ENCODE assay signal across 18 cellular contexts in the genomic region with DNA sequence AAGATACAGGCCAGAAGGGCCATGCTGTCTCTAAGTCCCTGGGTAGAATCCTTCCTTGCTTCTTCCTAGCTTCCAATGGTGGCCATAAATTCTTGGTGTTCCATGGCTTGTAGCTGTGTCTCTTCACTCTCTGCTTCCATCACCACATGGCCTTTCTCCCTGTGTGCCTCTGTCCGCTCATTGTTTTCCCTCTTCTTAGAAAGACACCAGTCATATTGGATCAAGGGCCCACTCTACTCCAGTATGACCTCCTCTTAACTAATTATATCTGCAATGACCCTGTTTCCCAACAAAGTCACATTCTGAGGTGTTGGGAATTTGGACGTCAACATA. TPM values are rescaled to one million over a fixed set of nuclear protein-coding genes. Genes with fewer than 3 reads are reported as not detected.
"Had no signal": no experiment of that assay in that cellular context is flagged by ENCODE, and none has a peak within 500 bp of the region (broad histone marks: within the 10 kb centered on the region; RNA-seq: fewer than 3 reads in every experiment).

No MANE protein-coding gene starts in this region.

- H3K36me3 ChIP-seq: heart left ventricle, tibial nerve, upper lobe of right lung, vagina had no signal

- H3K27ac ChIP-seq: testis, tibial nerve, upper lobe of right lung, vagina had no signal

- DNase-seq: dorsolateral prefrontal cortex; effector CD8-positive, alpha-beta T cell; hippocampal formation; left colon; mucosa of descending colon; naive thymus-derived CD8-positive, alpha-beta T cell; posterior cingulate gyrus; stimulated activated CD4-positive, alpha-beta T cell treated with anti-CD3 and anti-CD28 coated beads, Interleukin-2, amount 100 ng/mL, for 24 hours; stimulated activated CD4-positive, alpha-beta T cell treated with anti-CD3 and anti-CD28 coated beads, Interleukin-4, amount 100 ng/mL, for 4 hours; stimulated activated naive B cell treated with anti-CD40 and anti-IgM and Interleukin-4, amounts not matched to agents 10 μg/mL and 1 μg/mL and 100 μg/mL, for 72 hours; testis; upper lobe of right lung had no signal

- ATAC-seq: left colon; mucosa of descending colon; naive thymus-derived CD8-positive, alpha-beta T cell; sciatic nerve had no signal

- H3K4me1 ChIP-seq: testis, tibial nerve, upper lobe of right lung, vagina had no signal

- H3K4me3 ChIP-seq: heart left ventricle, mucosa of descending colon, tibial nerve, upper lobe of right lung, vagina had no signal

- H3K27me3 ChIP-seq: heart left ventricle, testis, tibial nerve, upper lobe of right lung, vagina had no signal

- H3K9me3 ChIP-seq: heart left ventricle, mucosa of descending colon, testis, tibial nerve, upper lobe of right lung, vagina had no signal

RNA-seq across cellular contexts. Expression of a gene that starts 7.6 kb away (rescaled TPM):
- total RNA-seq: liver, skeletal muscle tissue, upper lobe of right lung, vagina had no signal
